ENCODE assay signal across 12 cellular contexts in genomic region chr6:29243044-29243443, GRCh38. TPM values are rescaled to one million over a fixed set of nuclear protein-coding genes. Genes with fewer than 3 reads are reported as not detected.
"Had no signal": no experiment of that assay in that cellular context is flagged by ENCODE, and none has a peak within 500 bp of the region (broad histone marks: within the 10 kb centered on the region; RNA-seq: fewer than 3 reads in every experiment).

No MANE protein-coding gene starts in this region.

RNA-seq across cellular contexts. Expression of gene OR14J1, which starts 58.5 kb away (rescaled TPM):
- total RNA-seq: OCI-LY7, PC-3, PC-9, Peyer's patch, Right ventricle myocardium inferior, Right ventricle myocardium superior, RPMI7951, SJCRH30, SJSA1, SK-MEL-5, T-cell had no signal
- polyA plus RNA-seq: SK-N-SH had no signal
